Comparison of ENCODE assay signal across 13 cellular contexts in genomic region chr1:221315330-221315729, GRCh38.
DNase-seq lines count a peak whose midpoint lies in the region; ATAC-seq, FAIRE-seq and TF ChIP-seq lines count a peak whose summit lies in the region.
"Had no signal": no experiment of that assay in that cellular context is flagged by ENCODE, and none has a peak within 500 bp of the region (broad histone marks: within the 10 kb centered on the region; RNA-seq: fewer than 3 reads in every experiment).

No MANE protein-coding gene starts in this region.

- CTCF ChIA-PET in AG04449 (lab: Yijun Ruan, JAX) (interaction anchor here (0.7 to 1.7 kb wide), 4 partner anchors 8 to 121 kb away, joined by 3 to 6 read pairs (median 4); no protein-coding TSS in a partner anchor), HEK293 (lab: Yijun Ruan, JAX) (interaction anchor here (0.6 to 2.3 kb wide), 3 partner anchors 10 to 162 kb away, joined by 5 to 7 read pairs (median 5); no protein-coding TSS in a partner anchor)

- H3K4me1 ChIP-seq in HEK293 (ENCODE audit: control insufficient read depth, insufficient read depth, low read length): no peaks in the 10 kb centered on the region
- H3K4me1 ChIP-seq: adrenal gland, BLaER1, prostate gland had no signal

- H3K27ac ChIP-seq in HEK293 (ENCODE audit: extremely low read depth, low read depth, low read length): no peak overlapping the region
- H3K27ac ChIP-seq: adrenal gland, BLaER1, prostate gland had no signal

- H3K27me3 ChIP-seq in bronchial epithelial cell (ENCODE audit: control insufficient read depth, insufficient read depth, low read length): no peaks in the 10 kb centered on the region
- H3K27me3 ChIP-seq: adrenal gland, BLaER1 had no signal

- no peak for FAIRE-seq in bronchial epithelial cell (lab: Jason Lieb, UNC)

- POLR2A ChIA-PET in AG04449 (lab: Yijun Ruan, JAX): interaction anchor here (0.8 kb wide), 1 partner anchor 31 kb away, joined by 5 read pairs; no protein-coding TSS in a partner anchor
- POLR2A ChIA-PET in HEK293 (lab: Yijun Ruan, JAX): interaction anchor here (0.6 kb wide), 1 partner anchor 19 kb away, joined by 3 read pairs; no protein-coding TSS in a partner anchor

- no peaks in the 10 kb centered on the region for H3K36me3 ChIP-seq in HEK293 (ENCODE audit: control insufficient read depth in 2 of 2, insufficient read depth in 1 of 2, low read length in 2 of 2)
- H3K36me3 ChIP-seq in bronchial epithelial cell (ENCODE audit: control insufficient read depth, insufficient read depth, low read length): no peaks in the 10 kb centered on the region
- H3K36me3 ChIP-seq: adrenal gland, BLaER1, prostate gland had no signal

- TF ChIP-seq CTCF in AG04449 (IDR thresholded peaks at IDR 0.05; ENCODE audit: insufficient read depth, low read length, missing control alignments) (no peak), HEK293 (tag by site-specific recombination; IDR thresholded peaks at IDR 0.05) (no peak), bronchial epithelial cell (IDR thresholded peaks at IDR 0.05; ENCODE audit: insufficient read depth, low read length, severe bottlenecking) (no peak)

- peak; percentile 65 for ATAC-seq in left lobe of liver
- no peak for ATAC-seq in GM19467 (IDR thresholded peaks at IDR 0.05; ENCODE audit: unreplicated experiment)
- ATAC-seq in HG03354 (IDR thresholded peaks at IDR 0.05; ENCODE audit: poor library complexity, severe bottlenecking, unreplicated experiment): no peak
- ATAC-seq: WTC11 had no signal

- no peaks in the 10 kb centered on the region for H3K9me3 ChIP-seq in HEK293 (ENCODE audit: control insufficient read depth, insufficient read depth, low read depth, low read length)
- H3K9me3 ChIP-seq: adrenal gland, BLaER1, prostate gland had no signal

- H3K4me3 ChIP-seq in AG04449 (ENCODE audit: low read depth, low read length) (no peak overlapping the region), HEK293 (ENCODE audit: low read depth, low read length) (no peak overlapping the region), bronchial epithelial cell (ENCODE audit: low read depth, low read length) (no peak overlapping the region)
- H3K4me3 ChIP-seq: adrenal gland, BLaER1, prostate gland had no signal

- DNase-seq in AG04449 (ENCODE audit: low read depth, low spot score) (peak; percentile 66), bronchial epithelial cell (ENCODE audit: low read depth) (peak; percentile 4), left lobe of liver (ENCODE audit: low spot score) (no peak)
- no peak for DNase-seq in activated effector memory CD4-positive, alpha-beta T cell treated with anti-CD3 and anti-CD28 coated beads, Interleukin-2, amount 50 U/mL, for 16 hours
- no peak for DNase-seq in central memory CD4-positive, alpha-beta T cell
- DNase-seq: stimulated activated naive CD4-positive, alpha-beta T cell treated with Interleukin-2 at 50 U/mL for 16 hours had no signal

TF ChIP-seq in HEK293, 187 proteins besides CTCF, POLR2A, EP300 and RAD21:
- TF ChIP-seq ZNF777 (tag by site-specific recombination; IDR thresholded peaks at IDR 0.05; ENCODE audit: borderline replicate concordance): no peak
- peak; percentile 46; the same call in 1 of the 2 replicates for TF ChIP-seq PRDM10 (tag by site-specific recombination; IDR thresholded peaks at IDR 0.05)
- TF ChIP-seq SCRT1 (tag by site-specific recombination; IDR thresholded peaks at IDR 0.05; ENCODE audit: borderline replicate concordance): no peak
- no peak for TF ChIP-seq ZBTB7A (tag by site-specific recombination; IDR thresholded peaks at IDR 0.05; ENCODE audit: low read depth)
- TF ChIP-seq ZNF792 (tag by site-specific recombination; IDR thresholded peaks at IDR 0.05): no peak

Comparison
In these comparisons a context has a peak if more than half of its experiments do, and no peak if none do; other contexts are left out.
1. DNase-seq: peak in AG04449 (single experiment) and bronchial epithelial cell (single experiment); none in left lobe of liver (single experiment), activated effector memory CD4-positive, alpha-beta T cell treated with anti-CD3 and anti-CD28 coated beads, Interleukin-2, amount 50 U/mL, for 16 hours (single experiment) and central memory CD4-positive, alpha-beta T cell (single experiment).